ENCODE assay signal across 11 cellular contexts in the genomic region with DNA sequence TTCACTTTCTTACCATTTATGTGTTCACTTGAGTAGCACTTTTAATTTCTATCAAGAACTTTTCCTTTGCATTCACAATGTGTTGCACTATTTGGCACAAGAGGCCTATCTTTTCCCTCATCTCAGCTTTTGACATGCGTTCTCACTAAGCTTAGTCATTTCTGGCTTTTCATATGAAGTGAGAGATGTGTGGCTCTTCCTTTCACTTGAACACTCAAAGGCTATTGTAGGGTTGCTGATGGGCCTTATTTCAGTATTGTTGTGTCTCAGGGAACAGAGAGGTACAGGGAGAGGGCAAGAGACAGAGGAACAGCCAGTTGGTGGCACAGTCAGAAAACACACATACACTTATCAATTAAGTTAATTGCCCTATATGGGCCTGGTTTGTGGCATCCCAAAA.
DNase-seq lines count a peak whose midpoint lies in the region; ATAC-seq lines count a peak whose summit lies in the region.
"Had no signal": no experiment of that assay in that cellular context is flagged by ENCODE, and none has a peak within 500 bp of the region (broad histone marks: within the 10 kb centered on the region; RNA-seq: fewer than 3 reads in every experiment).

No MANE protein-coding gene starts in this region.

- no peaks in the 10 kb centered on the region for H3K36me3 Mint-ChIP-seq in activated T-helper 1 cell treated with anti-CD3 and anti-CD28 coated beads, Interleukin-12 subunit alpha, Interleukin-12 subunit beta, Interleukin-2, Interleukin-4 antibody, amounts not matched to agents 30 ng/mL and 10 ng/mL and 1 ng/mL, durations not matched to agents 14 hours and 24 hours and 36 hours (ENCODE audit: low read depth)
- H3K36me3 Mint-ChIP-seq: immature natural killer cell had no signal

- no peaks in the 10 kb centered on the region for H3K27me3 Mint-ChIP-seq in activated T-helper 1 cell treated with anti-CD3 and anti-CD28 coated beads, Interleukin-12 subunit alpha, Interleukin-12 subunit beta, Interleukin-2, Interleukin-4 antibody, amounts not matched to agents 30 ng/mL and 10 ng/mL and 1 ng/mL, durations not matched to agents 14 hours and 24 hours and 36 hours (ENCODE audit: insufficient read depth)
- H3K27me3 Mint-ChIP-seq: central memory CD8-positive, alpha-beta T cell; naive B cell had no signal

- H3K9me3 Mint-ChIP-seq in activated T-helper 1 cell treated with anti-CD3 and anti-CD28 coated beads, Interleukin-12 subunit alpha, Interleukin-12 subunit beta, Interleukin-2, Interleukin-4 antibody, amounts not matched to agents 30 ng/mL and 10 ng/mL and 1 ng/mL, durations not matched to agents 14 hours and 24 hours and 36 hours = peaks cover 3% of the 10 kb centered on the region
- H3K9me3 Mint-ChIP-seq: central memory CD8-positive, alpha-beta T cell; immature natural killer cell had no signal

- H3K4me1 Mint-ChIP-seq in activated T-helper 1 cell treated with anti-CD3 and anti-CD28 coated beads, Interleukin-12 subunit alpha, Interleukin-12 subunit beta, Interleukin-2, Interleukin-4 antibody, amounts not matched to agents 30 ng/mL and 10 ng/mL and 1 ng/mL, durations not matched to agents 14 hours and 24 hours and 36 hours (ENCODE audit: low read depth) = peaks cover 12% of the 10 kb centered on the region
- H3K4me1 Mint-ChIP-seq: central memory CD8-positive, alpha-beta T cell; immature natural killer cell; naive B cell had no signal

- intact Hi-C loops in activated T-helper 1 cell treated with anti-CD3 and anti-CD28 coated beads, Interleukin-12 subunit alpha, Interleukin-12 subunit beta, Interleukin-2, Interleukin-4 antibody, amounts not matched to agents 30 ng/mL and 10 ng/mL and 1 ng/mL, durations not matched to agents 14 hours and 24 hours and 36 hours (cut with micrococcal nuclease) = loop anchor here (1.0 kb wide), 1 partner anchor 22 kb away; no protein-coding TSS in a partner anchor

- ATAC-seq in GM18873 (IDR thresholded peaks at IDR 0.05; ENCODE audit: low FRiP score, unreplicated experiment) (peak; percentile 93), GM21381 (IDR thresholded peaks at IDR 0.05; ENCODE audit: unreplicated experiment) (peak; percentile 89), HG03025 (IDR thresholded peaks at IDR 0.05; ENCODE audit: low FRiP score, unreplicated experiment) (peak; percentile 95)

- peak overlapping the region; percentile 8 for H3K27ac Mint-ChIP-seq in activated T-helper 1 cell treated with anti-CD3 and anti-CD28 coated beads, Interleukin-12 subunit alpha, Interleukin-12 subunit beta, Interleukin-2, Interleukin-4 antibody, amounts not matched to agents 30 ng/mL and 10 ng/mL and 1 ng/mL, durations not matched to agents 14 hours and 24 hours and 36 hours
- H3K27ac Mint-ChIP-seq: immature natural killer cell had no signal

- DNase-seq in activated T-helper 1 cell treated with anti-CD3 and anti-CD28 coated beads, Interleukin-12 subunit alpha, Interleukin-12 subunit beta, Interleukin-2, Interleukin-4 antibody, amounts not matched to agents 30 ng/mL and 10 ng/mL and 1 ng/mL, durations not matched to agents 14 hours and 24 hours and 36 hours (ENCODE audit: low spot score) = no peak
- DNase-seq in NOMO-1 treated with dmso at 0.1 percent for 144 hours (lab: John Stamatoyannopoulos, UW; ENCODE audit: unreplicated experiment) = no peak
- no peak for DNase-seq in stimulated activated naive CD4-positive, alpha-beta T cell treated with Interleukin-2 at 50 U/mL for 16 hours (lab: John Stamatoyannopoulos, UW)
- no peak for DNase-seq in RPMI8226
- DNase-seq: immature natural killer cell, naive B cell, T-helper 9 cell had no signal

- no peak overlapping the region for H3K4me3 Mint-ChIP-seq in activated T-helper 1 cell treated with anti-CD3 and anti-CD28 coated beads, Interleukin-12 subunit alpha, Interleukin-12 subunit beta, Interleukin-2, Interleukin-4 antibody, amounts not matched to agents 30 ng/mL and 10 ng/mL and 1 ng/mL, durations not matched to agents 14 hours and 24 hours and 36 hours
- H3K4me3 Mint-ChIP-seq: central memory CD8-positive, alpha-beta T cell; immature natural killer cell; naive B cell had no signal
